In genomic region chr3:162984752-162985151, GRCh38 we compare ENCODE assay signal across 20 cellular contexts.
"Had no signal": no experiment of that assay in that cellular context is flagged by ENCODE, and none has a peak within 500 bp of the region (broad histone marks: within the 10 kb centered on the region; RNA-seq: fewer than 3 reads in every experiment).

No MANE protein-coding gene starts in this region.

- H3K4me3 ChIP-seq: breast epithelium, dorsolateral prefrontal cortex, esophagus squamous epithelium, gastrocnemius medialis, heart right ventricle, left ventricle myocardium inferior, upper lobe of left lung had no signal

- DNase-seq: activated CD4-positive, alpha-beta memory T cell treated with anti-CD3 and anti-CD28 coated beads, Interleukin-2, amount 10 ng/mL, durations not matched to agents 7 days and 5 days; activated CD4-positive, alpha-beta T cell treated with anti-CD3 and anti-CD28 coated beads for 36 hours; activated gamma-delta T cell; activated naive CD8-positive, alpha-beta T cell treated with anti-CD3 and anti-CD28 coated beads, Interleukin-2, amount 10 ng/mL, durations not matched to agents 7 days and 5 days; activated T-cell treated with anti-CD3 and anti-CD28 coated beads, Interleukin-2, amount 50 U/mL, for 48 hours; anterior cingulate cortex; dorsolateral prefrontal cortex; esophagus squamous epithelium; gastrocnemius medialis; heart right ventricle; left ventricle myocardium inferior; nephron progenitor cell; stimulated activated CD4-positive, alpha-beta T cell treated with anti-CD3 and anti-CD28 coated beads, Interleukin-12 subunit alpha, Interleukin-12 subunit beta, amount 100 ng/mL, for 4 hours; stimulated activated CD4-positive, alpha-beta T cell treated with anti-CD3 and anti-CD28 coated beads, Interleukin-2, amount 100 ng/mL, for 48 hours; stimulated activated CD8-positive, alpha-beta memory T cell treated with anti-CD3 and anti-CD28 coated beads, Interleukin-4, amount 100 ng/mL, for 48 hours; stimulated activated naive CD8-positive, alpha-beta T cell treated with anti-CD3 and anti-CD28 coated beads, Interleukin-15, Interleukin-2, amounts not matched to agents 100 U/mL and 50 U/mL, for 24 hours; T-helper 9 cell; upper lobe of left lung had no signal

- H3K36me3 ChIP-seq: breast epithelium, esophagus squamous epithelium, gastrocnemius medialis, heart right ventricle, left ventricle myocardium inferior, upper lobe of left lung had no signal

- H3K27ac ChIP-seq: breast epithelium, dorsolateral prefrontal cortex, esophagus squamous epithelium, gastrocnemius medialis, heart right ventricle, left ventricle myocardium inferior, upper lobe of left lung had no signal

- FAIRE-seq: keratinocyte had no signal

- H3K27me3 ChIP-seq: breast epithelium, dorsolateral prefrontal cortex, esophagus squamous epithelium, gastrocnemius medialis, heart right ventricle, upper lobe of left lung had no signal

- H3K9me3 ChIP-seq: breast epithelium, esophagus squamous epithelium, gastrocnemius medialis, upper lobe of left lung had no signal

- ATAC-seq: activated CD4-positive, alpha-beta T cell treated with anti-CD3 and anti-CD28 coated beads for 36 hours; gastrocnemius medialis; heart right ventricle; stimulated activated naive CD8-positive, alpha-beta T cell treated with anti-CD3 and anti-CD28 coated beads, Interleukin-15, Interleukin-2, amounts not matched to agents 100 U/mL and 50 U/mL, for 24 hours had no signal

- H3K4me1 ChIP-seq: breast epithelium, esophagus squamous epithelium, gastrocnemius medialis, heart right ventricle, left ventricle myocardium inferior, upper lobe of left lung had no signal
